Comparison of ENCODE assay signal across 8 cellular contexts in genomic region chr3:98733055-98733777, GRCh38. TPM values are rescaled to one million over a fixed set of nuclear protein-coding genes. Genes with fewer than 3 reads are reported as not detected.
DNase-seq lines count a peak whose midpoint lies in the region; ATAC-seq, FAIRE-seq and TF ChIP-seq lines count a peak whose summit lies in the region.

No MANE protein-coding gene starts in this region.

- no peak overlapping the region for H2AK5ac ChIP-seq in mesenchymal stem cell (ENCODE audit: low read length, severe bottlenecking)

- H3K4me2 ChIP-seq in SK-N-SH (peak overlapping the region; percentile 98), endothelial cell of umbilical vein (ENCODE audit: insufficient read depth, low read length) (peak overlapping the region; percentile 95), mesenchymal stem cell (ENCODE audit: low read length, poor library complexity, severe bottlenecking) (peak overlapping the region; percentile 99)

- H4K91ac ChIP-seq in mesenchymal stem cell (ENCODE audit: low read length): peak overlapping the region; percentile 23

- peak overlapping the region; percentile 84 for H2BK120ac ChIP-seq in mesenchymal stem cell (ENCODE audit: low read depth, low read length)

- peaks cover 4% of the 10 kb centered on the region for H3F3A ChIP-seq in SK-N-SH (replicated peaks; ENCODE audit: insufficient read depth)

- peaks cover 12% of the 10 kb centered on the region for H3K4me1 Mint-ChIP-seq in activated naive CD4-positive, alpha-beta T cell treated with anti-CD3 and anti-CD28 coated beads for 36 hours (ENCODE audit: low read depth)

- dilution Hi-C loops in endothelial cell of umbilical vein (cut with MboI; ENCODE audit: extremely low pct_ligation_motif_present, low sequenced_read_pairs): no loop called here

- BruUV-seq in endothelial cell of umbilical vein (replicated peaks; lab: Mats Ljungman, UMichigan): no TSS peak

- TF ChIP-seq RAD21 in SK-N-SH (IDR thresholded peaks at IDR 0.05; ENCODE audit: low read length): no peak; the same call in 1 of the 2 replicates

- H3K9me1 ChIP-seq in endothelial cell of umbilical vein (replicated peaks; ENCODE audit: control insufficient read depth, extremely low read depth, insufficient read depth, low read length): no peaks in the 10 kb centered on the region

- no peaks in the 10 kb centered on the region for H3K9me2 ChIP-seq in SK-N-SH

- intact Hi-C loops in activated naive CD4-positive, alpha-beta T cell treated with anti-CD3 and anti-CD28 coated beads for 36 hours (cut with micrococcal nuclease): loop anchor here (2.0 to 10.0 kb wide), 2 partner anchors 140 to 698 kb away; partner anchors contain the start of genes CPOX and GABRR3
- intact Hi-C loops in endothelial cell of umbilical vein (cut with micrococcal nuclease): loop anchor here (2.0 to 5.0 kb wide), 4 partner anchors 32 to 244 kb away; no protein-coding TSS in a partner anchor

- DNase-seq in activated naive CD4-positive, alpha-beta T cell treated with anti-CD3 and anti-CD28 coated beads for 36 hours: peak; percentile 19
- no peak for DNase-seq in activated naive CD4-positive, alpha-beta T cell (lab: John Stamatoyannopoulos, UW)
- DNase-seq in SK-N-SH (peak; percentile 75), endothelial cell of umbilical vein (ENCODE audit: low read depth, low spot score) (peak; percentile 60), mesenchymal stem cell (peak; percentile 56), SKM-1 treated with dmso at 0.1 percent for 144 hours (lab: John Stamatoyannopoulos, UW; ENCODE audit: unreplicated experiment) (no peak)

- peak overlapping the region; percentile 84 to 86 for H3K4me3 ChIP-seq in SK-N-SH (ENCODE audit: low read depth in 2 of 2, low read length in 1 of 2)
- H3K4me3 ChIP-seq in endothelial cell of umbilical vein (replicated peaks in 1 of 3; ENCODE audit: insufficient read depth in 1 of 3, low read depth in 1 of 3, low read length in 3 of 3): peak overlapping the region; percentile 45 to 96 (median 86)
- peak overlapping the region; percentile 76 to 88 for H3K4me3 ChIP-seq in mesenchymal stem cell (ENCODE audit: insufficient read depth in 1 of 2, low read depth in 1 of 2, low read length in 2 of 2)
- peak overlapping the region; percentile 84 for H3K4me3 ChIP-seq in thymus (ENCODE audit: low read length)

- 3% methylated on average over 18 of the region's 43 CpGs for WGBS in SK-N-SH (ENCODE audit: low lambda C conversion rate)
- 0% methylated on average over 23 of the region's 43 CpGs for WGBS in mesenchymal stem cell
- under 1% methylated on average over 43 of the region's 43 CpGs for WGBS in thymus

- H2BK15ac ChIP-seq in mesenchymal stem cell (ENCODE audit: low read depth, poor library complexity, severe bottlenecking): peak overlapping the region; percentile 80

- H2BK12ac ChIP-seq in mesenchymal stem cell (ENCODE audit: low read length in 2 of 2): peak overlapping the region; percentile 59 to 67

- peak overlapping the region; percentile 60 to 98 for H3K27ac ChIP-seq in SK-N-SH (ENCODE audit: low read depth in 2 of 2, low read length in 1 of 2)
- H3K27ac ChIP-seq in endothelial cell of umbilical vein (ENCODE audit: insufficient read depth, low read depth, low read length): peak overlapping the region; percentile 92
- no peak overlapping the region for H3K27ac ChIP-seq in mesenchymal stem cell (ENCODE audit: low read length, poor library complexity, severe bottlenecking)
- H3K27ac ChIP-seq in thymus (ENCODE audit: low read depth): peak overlapping the region; percentile 48

- no peak; a peak in 1 of 4 replicates for TF ChIP-seq EP300 in SK-N-SH (IDR thresholded peaks at IDR 0.05; ENCODE audit: borderline replicate concordance in 1 of 2, low read depth in 1 of 2, low read length in 1 of 2)

- peak overlapping the region; percentile 69 for H3K4me3 Mint-ChIP-seq in activated naive CD4-positive, alpha-beta T cell treated with anti-CD3 and anti-CD28 coated beads for 36 hours

- H3K27me3 Mint-ChIP-seq in activated naive CD4-positive, alpha-beta T cell treated with anti-CD3 and anti-CD28 coated beads for 36 hours (ENCODE audit: low read depth): peaks cover 60% of the 10 kb centered on the region

- H3K79me1 ChIP-seq in mesenchymal stem cell (replicated peaks; ENCODE audit: low read length, poor library complexity, severe bottlenecking): peaks cover 3% of the 10 kb centered on the region

- H3K9ac ChIP-seq in SK-N-SH (peak overlapping the region; percentile 84), endothelial cell of umbilical vein (replicated peaks; ENCODE audit: extremely low read depth, insufficient read depth, low read length) (peak overlapping the region; percentile 98), mesenchymal stem cell (ENCODE audit: low read length) (peak overlapping the region; percentile 80)

- FAIRE-seq in endothelial cell of umbilical vein (lab: Jason Lieb, UNC): no peak

- no peak for TF ChIP-seq POLR2A in endothelial cell of umbilical vein (IDR thresholded peaks at IDR 0.05; ENCODE audit: low read depth, low read length)

- H3K14ac ChIP-seq in mesenchymal stem cell (ENCODE audit: low read length in 2 of 2): peak overlapping the region in 1 of 2 experiments; percentile 86

- H3K18ac ChIP-seq in mesenchymal stem cell (ENCODE audit: low read depth in 1 of 2, low read length in 2 of 2): peak overlapping the region; percentile 58 to 94

- peak overlapping the region; percentile 54 to 90 for H3K4ac ChIP-seq in mesenchymal stem cell (ENCODE audit: low read depth in 1 of 2, low read length in 2 of 2)

- no peak for TF ChIP-seq CTCF in SK-N-SH (IDR thresholded peaks at IDR 0.05)
- TF ChIP-seq CTCF in endothelial cell of umbilical vein (IDR thresholded peaks at IDR 0.05; ENCODE audit: extremely low read depth in 1 of 2, insufficient read depth in 1 of 2, low read depth in 1 of 2, low read length in 2 of 2): no peak

- H2BK5ac ChIP-seq in mesenchymal stem cell (ENCODE audit: low read depth, low read length, poor library complexity, severe bottlenecking): no peak overlapping the region

- H2AFZ ChIP-seq in SK-N-SH (ENCODE audit: low read depth) (peak overlapping the region; percentile 96), endothelial cell of umbilical vein (ENCODE audit: low read depth, low read length) (peak overlapping the region; percentile 88), mesenchymal stem cell (ENCODE audit: low read depth, low read length) (peak overlapping the region; percentile 69)

- H3K36me3 Mint-ChIP-seq in activated naive CD4-positive, alpha-beta T cell treated with anti-CD3 and anti-CD28 coated beads for 36 hours (ENCODE audit: low read depth): no peaks in the 10 kb centered on the region

- ATAC-seq in HG02885 (IDR thresholded peaks at IDR 0.05; ENCODE audit: poor library complexity, unreplicated experiment): peak; percentile 24

- no peak overlapping the region for H3K27ac Mint-ChIP-seq in activated naive CD4-positive, alpha-beta T cell treated with anti-CD3 and anti-CD28 coated beads for 36 hours

- POLR2A ChIA-PET in SK-N-SH (lab: Yijun Ruan, JAX) (interaction anchor here (0.6 to 6.0 kb wide), 12 partner anchors 11 to 362 kb away, joined by 3 to 50 read pairs (median 4); partner anchors contain the start of genes CPOX and ST3GAL6), endothelial cell of umbilical vein (lab: Charles Lee) (interaction anchor here (0.6 kb wide), 1 partner anchor 41 kb away, joined by 3 read pairs; no protein-coding TSS in a partner anchor)

- H3K23ac ChIP-seq in mesenchymal stem cell (ENCODE audit: low read length in 2 of 2): peak overlapping the region in 1 of 2 experiments; percentile 87

- H3K9me3 Mint-ChIP-seq in activated naive CD4-positive, alpha-beta T cell treated with anti-CD3 and anti-CD28 coated beads for 36 hours: no peaks in the 10 kb centered on the region

- H4K8ac ChIP-seq in mesenchymal stem cell (ENCODE audit: low read length): peak overlapping the region; percentile 63

- H3K27me3 ChIP-seq in SK-N-SH (ENCODE audit: insufficient read depth) (no peaks in the 10 kb centered on the region), endothelial cell of umbilical vein (ENCODE audit: control insufficient read depth in 2 of 2, insufficient read depth in 2 of 2, low read length in 2 of 2) (no peaks in the 10 kb centered on the region), mesenchymal stem cell (ENCODE audit: control insufficient read depth in 1 of 2, insufficient read depth in 1 of 2, low read length in 2 of 2) (no peaks in the 10 kb centered on the region), thymus (ENCODE audit: control insufficient read depth, insufficient read depth) (no peaks in the 10 kb centered on the region)

- H3K36me3 ChIP-seq in SK-N-SH (replicated peaks in 1 of 2; ENCODE audit: control insufficient read depth in 1 of 2, insufficient read depth in 2 of 2, low read length in 1 of 2) (no peaks in the 10 kb centered on the region), endothelial cell of umbilical vein (ENCODE audit: control insufficient read depth in 2 of 2, extremely low read depth in 1 of 2, insufficient read depth in 2 of 2, low read length in 2 of 2) (no peaks in the 10 kb centered on the region), mesenchymal stem cell (ENCODE audit: control insufficient read depth in 1 of 2, insufficient read depth in 2 of 2, low read depth in 1 of 2, low read length in 2 of 2) (no peaks in the 10 kb centered on the region), thymus (ENCODE audit: control insufficient read depth, insufficient read depth) (no peaks in the 10 kb centered on the region)

- CTCF ChIA-PET in activated naive CD4-positive, alpha-beta T cell treated with anti-CD3 and anti-CD28 coated beads for 36 hours (lab: Charles Lee): interaction anchor here (0.6 kb wide), 1 partner anchor 308 kb away, joined by 3 read pairs; no protein-coding TSS in a partner anchor
- CTCF ChIA-PET in SK-N-SH (lab: Yijun Ruan, JAX) (interaction anchor here (1.0 to 3.0 kb wide), 6 partner anchors 23 to 131 kb away, joined by 3 to 18 read pairs (median 6); no protein-coding TSS in a partner anchor), endothelial cell of umbilical vein (lab: Charles Lee) (interaction anchor here (1.5 to 6.7 kb wide), 4 partner anchors 45 to 130 kb away, joined by 4 to 37 read pairs (median 20); no protein-coding TSS in a partner anchor)

- H3K79me2 ChIP-seq in SK-N-SH (ENCODE audit: insufficient read depth) (peaks cover 55% of the 10 kb centered on the region), endothelial cell of umbilical vein (ENCODE audit: control insufficient read depth, insufficient read depth, low read length) (peaks cover 54% of the 10 kb centered on the region)

- H4K20me1 ChIP-seq in SK-N-SH (ENCODE audit: insufficient read depth) (no peaks in the 10 kb centered on the region), endothelial cell of umbilical vein (replicated peaks; ENCODE audit: control insufficient read depth, extremely low read depth, insufficient read depth, low read length) (no peaks in the 10 kb centered on the region)

- H3K9me3 ChIP-seq in SK-N-SH (no peaks in the 10 kb centered on the region), endothelial cell of umbilical vein (replicated peaks; ENCODE audit: control insufficient read depth, insufficient read depth, low read length) (no peaks in the 10 kb centered on the region), mesenchymal stem cell (ENCODE audit: control insufficient read depth, low read length) (no peaks in the 10 kb centered on the region), thymus (ENCODE audit: control insufficient read depth) (no peaks in the 10 kb centered on the region)

- H3K4me1 ChIP-seq in SK-N-SH (ENCODE audit: control insufficient read depth in 1 of 2, insufficient read depth in 2 of 2, low read depth in 1 of 2, low read length in 1 of 2): peaks cover 5 to 28% of the 10 kb centered on the region in 2 experiments; a peak in 3 of 4 replicates
- H3K4me1 ChIP-seq in endothelial cell of umbilical vein (ENCODE audit: control insufficient read depth, extremely low read depth, insufficient read depth, low read length): peaks cover 45% of the 10 kb centered on the region
- peaks cover 5% of the 10 kb centered on the region for H3K4me1 ChIP-seq in mesenchymal stem cell (ENCODE audit: control insufficient read depth, insufficient read depth, low read depth, low read length)
- H3K4me1 ChIP-seq in thymus (ENCODE audit: control insufficient read depth, insufficient read depth, low read length): peaks cover 6% of the 10 kb centered on the region

RNA-seq across cellular contexts. Expression of gene ST3GAL6, which starts 29.9 kb away (rescaled TPM):
- not detected for total RNA-seq in activated naive CD4-positive, alpha-beta T cell treated with anti-CD3 and anti-CD28 coated beads for 36 hours
- polyA plus RNA-seq in SK-N-SH (2012; rRNA removed) (16.3 and 17.9 TPM in 2 replicates), endothelial cell of umbilical vein (11.3 and 13.2 TPM in 2 replicates), thymus (29.4 TPM)
- polyA plus RNA-seq in SK-N-SH (2012; cell fraction: cytosol; rRNA removed): 19.4 and 22.4 TPM in 2 replicates
- 15.9 and 33.7 TPM in 2 replicates for polyA plus RNA-seq in SK-N-SH (2012; cell fraction: nucleus; rRNA removed)
- 17.7 and 35.9 TPM in 2 replicates for total RNA-seq in endothelial cell of umbilical vein
- polyA plus RNA-seq in endothelial cell of umbilical vein (2011; cell fraction: cytosol; rRNA removed): 9.4 and 9.9 TPM in 2 replicates
- 44.5 and 49.7 TPM in 2 replicates for polyA plus RNA-seq in endothelial cell of umbilical vein (2011; cell fraction: nucleus; rRNA removed)
- 19.5 and 21.1 TPM in 2 replicates for polyA plus RNA-seq in endothelial cell of umbilical vein (2012)
- polyA minus RNA-seq in endothelial cell of umbilical vein: 11.9 and 23.9 TPM in 2 replicates
- not detected for polyA minus RNA-seq in endothelial cell of umbilical vein (2011; cell fraction: cytosol; rRNA and poly(A)+ RNA removed)
- 35.4 and 40.4 TPM in 2 replicates for polyA minus RNA-seq in endothelial cell of umbilical vein (2011; cell fraction: nucleus; rRNA and poly(A)+ RNA removed)
- 6.9 TPM for polyA plus RNA-seq in mesenchymal stem cell (2013, experiment 1 of 2)
- 6.5 TPM for polyA plus RNA-seq in mesenchymal stem cell (2013, experiment 2 of 2)

Comparison
In these comparisons a context has a peak if more than half of its experiments do, and no peak if none do; other contexts are left out.
1. DNase-seq: peak in activated naive CD4-positive, alpha-beta T cell treated with anti-CD3 and anti-CD28 coated beads for 36 hours (single experiment), SK-N-SH (single experiment), endothelial cell of umbilical vein (single experiment) and mesenchymal stem cell (single experiment); none in activated naive CD4-positive, alpha-beta T cell (0 of 4) and SKM-1 treated with dmso at 0.1 percent for 144 hours (single experiment).
2. Peak in every context shown above with its lines, with median percentiles within 50 percentile points of each other: H2AFZ ChIP-seq, H3K4me2 ChIP-seq, H3K4me3 ChIP-seq and H3K9ac ChIP-seq.